21 cellular contexts compared by ENCODE assay signal in the genomic region with DNA sequence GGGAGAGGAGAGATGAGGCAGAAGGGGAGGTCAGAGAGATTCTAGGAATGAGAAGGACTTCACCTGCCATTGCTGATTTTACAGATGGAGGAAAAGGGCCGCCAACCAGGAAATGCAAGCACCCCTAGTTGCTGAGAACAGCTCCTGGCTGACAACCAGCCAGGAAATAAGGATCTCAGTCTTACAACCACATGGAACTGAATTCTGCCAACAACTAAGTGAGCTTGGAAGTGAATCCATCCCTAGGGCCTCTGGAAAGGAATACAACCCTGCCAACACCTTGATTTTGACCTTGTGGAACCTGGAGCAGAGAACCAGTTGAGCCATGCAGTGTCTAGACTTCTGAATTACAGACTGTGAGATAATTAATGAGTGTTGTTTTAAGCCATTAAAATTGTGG.
"Had no signal": no experiment of that assay in that cellular context is flagged by ENCODE, and none has a peak within 500 bp of the region (broad histone marks: within the 10 kb centered on the region; RNA-seq: fewer than 3 reads in every experiment).

No MANE protein-coding gene starts in this region.

- H3K9me3 ChIP-seq: left lung, lower lobe of right lung, pancreas, right atrium auricular region, right lobe of liver, uterus had no signal

- H3K27me3 ChIP-seq: left lung, pancreas, right atrium auricular region, right lobe of liver, tibial nerve, uterus had no signal

- DNase-seq: kidney glomerular epithelial cell; left cardiac atrium; left lung; lower lobe of right lung; mammary epithelial cell; mesenchymal stem cell; naive thymus-derived CD8-positive, alpha-beta T cell; nucleus accumbens; pancreas; right lobe of liver; stimulated activated CD4-positive, alpha-beta T cell treated with anti-CD3 and anti-CD28 coated beads, Interleukin-1b, Interleukin-23, amount 100 ng/mL, for 48 hours; stimulated activated CD4-positive, alpha-beta T cell treated with anti-CD3 and anti-CD28 coated beads, Interleukin-2, amount 100 ng/mL, for 48 hours; stimulated activated CD4-positive, alpha-beta T cell treated with anti-CD3 and anti-CD28 coated beads, Interleukin-4, amount 100 ng/mL, for 4 hours; stimulated activated CD8-positive, alpha-beta memory T cell treated with anti-CD3 and anti-CD28 coated beads, Interleukin-4, amount 100 ng/mL, for 48 hours; stimulated activated naive CD4-positive, alpha-beta T cell treated with Interleukin-2 at 50 U/mL for 16 hours; stimulated activated naive CD8-positive, alpha-beta T cell treated with anti-CD3 and anti-CD28 coated beads, Interleukin-15, amount 100 ng/mL, for 72 hours; substantia nigra; uterus had no signal

- H3K4me1 ChIP-seq: left lung, lower lobe of right lung, pancreas, right atrium auricular region, right lobe of liver, tibial nerve, uterus had no signal

- H3K36me3 ChIP-seq: left lung, lower lobe of right lung, pancreas, right atrium auricular region, right lobe of liver, tibial nerve, uterus had no signal

- H3K4me3 ChIP-seq: left lung, lower lobe of right lung, pancreas, right atrium auricular region, right lobe of liver, smooth muscle cell, tibial nerve, uterus had no signal

- H3K27ac ChIP-seq: left lung, lower lobe of right lung, pancreas, right atrium auricular region, right lobe of liver, tibial nerve, uterus had no signal
